20 cellular contexts compared by ENCODE assay signal in the genomic region with DNA sequence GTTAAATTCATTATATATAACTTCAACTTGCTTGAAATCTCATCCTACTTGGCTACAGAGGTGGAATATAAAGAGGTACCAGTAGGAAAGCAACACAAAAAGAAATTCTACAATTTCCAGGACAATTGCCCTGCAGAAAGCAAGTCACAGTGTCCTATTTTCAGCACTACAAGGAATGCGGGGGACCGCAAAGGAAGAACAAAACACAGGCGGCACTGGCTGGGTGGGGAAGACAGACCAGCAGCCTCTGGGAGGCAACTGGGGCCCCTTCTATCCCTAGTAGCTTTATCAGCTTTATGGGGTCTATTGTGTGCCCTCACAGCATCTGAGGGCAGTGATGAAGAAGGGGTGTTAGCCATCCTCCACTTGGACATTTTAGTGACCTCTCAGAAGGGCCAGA.
"Had no signal": no experiment of that assay in that cellular context is flagged by ENCODE, and none has a peak within 500 bp of the region (broad histone marks: within the 10 kb centered on the region; RNA-seq: fewer than 3 reads in every experiment).

No MANE protein-coding gene starts in this region.

- H3K36me3 ChIP-seq: brain microvascular endothelial cell had no signal

- ATAC-seq: gastroesophageal sphincter, left cardiac atrium, T-cell had no signal

- DNase-seq: activated CD4-positive, alpha-beta T cell treated with anti-CD3 and anti-CD28 coated beads for 1 hour; activated CD4-positive, alpha-beta T cell treated with anti-CD3 and anti-CD28 coated beads, Interleukin-2, amount 50 U/mL, for 48 hours; activated effector memory CD4-positive, alpha-beta T cell treated with anti-CD3 and anti-CD28 coated beads, Interleukin-2, amount 50 U/mL, for 16 hours; activated T-cell treated with anti-CD3 and anti-CD28 coated beads, Interleukin-2, amount 50 U/mL, for 1 hour; amniotic stem cell; brain microvascular endothelial cell; erythroblast; left cardiac atrium; naive B cell; SK-N-SH; stimulated activated CD4-positive, alpha-beta T cell treated with anti-CD3 and anti-CD28 coated beads, Interleukin-15, amount 100 ng/mL, for 24 hours; stimulated activated CD4-positive, alpha-beta T cell treated with anti-CD3 and anti-CD28 coated beads, Interleukin-4, amount 100 ng/mL, for 24 hours; stimulated activated naive CD4-positive, alpha-beta T cell treated with Interleukin-2 at 50 U/mL for 16 hours; substantia nigra; T-cell; T1000 had no signal

- H3K27me3 Mint-ChIP-seq: activated naive CD4-positive, alpha-beta T cell treated with anti-CD3 and anti-CD28 coated beads, Interleukin-2, amount 50 U/mL, for 24 hours; naive B cell; T-cell had no signal

- H3K36me3 Mint-ChIP-seq: naive B cell had no signal

- H3K27ac Mint-ChIP-seq: activated naive CD4-positive, alpha-beta T cell treated with anti-CD3 and anti-CD28 coated beads, Interleukin-2, amount 50 U/mL, for 24 hours; T-cell had no signal

- H3K27me3 ChIP-seq: brain microvascular endothelial cell, gastroesophageal sphincter, upper lobe of left lung had no signal

- H3K4me3 ChIP-seq: gastroesophageal sphincter, lung, upper lobe of left lung had no signal

- H3K9me3 Mint-ChIP-seq: activated naive CD4-positive, alpha-beta T cell treated with anti-CD3 and anti-CD28 coated beads, Interleukin-2, amount 50 U/mL, for 24 hours; naive B cell; T-cell had no signal

- H3K27ac ChIP-seq: brain microvascular endothelial cell, gastroesophageal sphincter had no signal

- H3K4me3 Mint-ChIP-seq: activated naive CD4-positive, alpha-beta T cell treated with anti-CD3 and anti-CD28 coated beads, Interleukin-2, amount 50 U/mL, for 24 hours; naive B cell; T-cell had no signal

- H3K9me3 ChIP-seq: gastroesophageal sphincter, SK-N-SH, upper lobe of left lung had no signal
